11 cellular contexts compared by ENCODE assay signal in genomic region chr22:36493690-36494110, GRCh38. TPM values are rescaled to one million over a fixed set of nuclear protein-coding genes. Genes with fewer than 3 reads are reported as not detected.
A peak's percentile ranks its signal among the peaks of the same experiment; 100 is the strongest.
DNase-seq lines count a peak whose midpoint lies in the region; ATAC-seq, FAIRE-seq and TF ChIP-seq lines count a peak whose summit lies in the region.
"Had no signal": no experiment of that assay in that cellular context is flagged by ENCODE, and none has a peak within 500 bp of the region (broad histone marks: within the 10 kb centered on the region; RNA-seq: fewer than 3 reads in every experiment).

No MANE protein-coding gene starts in this region.

- WGBS in hepatocyte (ENCODE audit: low lambda C conversion rate, missing lambda C conversion rate) = 96% methylated on average over 15 of the region's 16 CpGs

- H3K4me1 Mint-ChIP-seq in activated naive CD8-positive, alpha-beta T cell treated with anti-CD3 and anti-CD28 coated beads for 36 hours = peaks cover 7% of the 10 kb centered on the region
- H3K4me1 Mint-ChIP-seq in stimulated activated memory B cell treated with anti-CD40 and anti-IgM and Interleukin-4, amounts not matched to agents 10 μg/mL and 1 μg/mL and 100 μg/mL, for 72 hours = peaks cover 23% of the 10 kb centered on the region

- H3K4me3 ChIP-seq in hepatocyte = no peak overlapping the region

- peak overlapping the region; percentile 52 for H3K27ac Mint-ChIP-seq in activated naive CD8-positive, alpha-beta T cell treated with anti-CD3 and anti-CD28 coated beads for 36 hours
- peak overlapping the region; percentile 75 for H3K27ac Mint-ChIP-seq in stimulated activated memory B cell treated with anti-CD40 and anti-IgM and Interleukin-4, amounts not matched to agents 10 μg/mL and 1 μg/mL and 100 μg/mL, for 72 hours

- H3K9me3 Mint-ChIP-seq in activated naive CD8-positive, alpha-beta T cell treated with anti-CD3 and anti-CD28 coated beads for 36 hours = no peaks in the 10 kb centered on the region
- H3K9me3 Mint-ChIP-seq in stimulated activated memory B cell treated with anti-CD40 and anti-IgM and Interleukin-4, amounts not matched to agents 10 μg/mL and 1 μg/mL and 100 μg/mL, for 72 hours = no peaks in the 10 kb centered on the region

- H3K27me3 ChIP-seq in hepatocyte = no peaks in the 10 kb centered on the region

- TF ChIP-seq CTCF in hepatocyte (IDR thresholded peaks at IDR 0.05; ENCODE audit: poor library complexity) = no peak

- no peak overlapping the region for H3K27ac ChIP-seq in hepatocyte

- H3K4me1 ChIP-seq in hepatocyte (ENCODE audit: insufficient read depth) = no peaks in the 10 kb centered on the region

- DNase-seq in GM19239 (ENCODE audit: insufficient read length, low spot score) (peak; percentile 63), hepatocyte (ENCODE audit: low spot score) (no peak), NCI-H226 (no peak)
- DNase-seq in activated naive CD8-positive, alpha-beta T cell treated with anti-CD3 and anti-CD28 coated beads for 36 hours = no peak
- DNase-seq in stimulated activated naive CD4-positive, alpha-beta T cell treated with Interleukin-2 at 50 U/mL for 16 hours (lab: John Stamatoyannopoulos, UW) = no peak
- DNase-seq: activated CD4-positive, alpha-beta T cell treated with anti-CD3 and anti-CD28 coated beads, Interleukin-2, amount 50 U/mL, for 48 hours; stimulated activated CD4-positive, alpha-beta T cell treated with anti-CD3 and anti-CD28 coated beads, Interleukin-2, amount 100 ng/mL, for 24 hours had no signal

- no peaks in the 10 kb centered on the region for H3K79me2 ChIP-seq in hepatocyte

- H2AFZ ChIP-seq in hepatocyte = no peak overlapping the region

- H3K9me3 ChIP-seq in hepatocyte (ENCODE audit: low read depth) = no peaks in the 10 kb centered on the region

- ATAC-seq in HG03175 (IDR thresholded peaks at IDR 0.05; ENCODE audit: unreplicated experiment) (peak; percentile 52), HG03565 (IDR thresholded peaks at IDR 0.05; ENCODE audit: unreplicated experiment) (no peak)
- ATAC-seq in stimulated activated memory B cell treated with anti-CD40 and anti-IgM and Interleukin-4, amounts not matched to agents 10 μg/mL and 1 μg/mL and 100 μg/mL, for 72 hours = peak; percentile 93

- H3K4me2 ChIP-seq in hepatocyte = no peak overlapping the region

- H3K36me3 Mint-ChIP-seq in activated naive CD8-positive, alpha-beta T cell treated with anti-CD3 and anti-CD28 coated beads for 36 hours = peaks cover 34% of the 10 kb centered on the region
- H3K36me3 Mint-ChIP-seq in stimulated activated memory B cell treated with anti-CD40 and anti-IgM and Interleukin-4, amounts not matched to agents 10 μg/mL and 1 μg/mL and 100 μg/mL, for 72 hours = peaks cover 4% of the 10 kb centered on the region

- H3K4me3 Mint-ChIP-seq in activated naive CD8-positive, alpha-beta T cell treated with anti-CD3 and anti-CD28 coated beads for 36 hours = no peak overlapping the region
- H3K4me3 Mint-ChIP-seq in stimulated activated memory B cell treated with anti-CD40 and anti-IgM and Interleukin-4, amounts not matched to agents 10 μg/mL and 1 μg/mL and 100 μg/mL, for 72 hours = peak overlapping the region; percentile 51

- no peaks in the 10 kb centered on the region for H3K36me3 ChIP-seq in hepatocyte (replicated peaks; ENCODE audit: insufficient read depth, low read depth)

- H3K9me2 ChIP-seq in hepatocyte (replicated peaks; ENCODE audit: insufficient read depth) = no peaks in the 10 kb centered on the region

- H3K27me3 Mint-ChIP-seq in activated naive CD8-positive, alpha-beta T cell treated with anti-CD3 and anti-CD28 coated beads for 36 hours = no peaks in the 10 kb centered on the region
- H3K27me3 Mint-ChIP-seq in stimulated activated memory B cell treated with anti-CD40 and anti-IgM and Interleukin-4, amounts not matched to agents 10 μg/mL and 1 μg/mL and 100 μg/mL, for 72 hours = no peaks in the 10 kb centered on the region

- FAIRE-seq in GM19239 (lab: Jason Lieb, UNC) = peak; percentile 95
- FAIRE-seq: colon had no signal

- no peaks in the 10 kb centered on the region for H4K20me1 ChIP-seq in hepatocyte (ENCODE audit: insufficient read depth, poor library complexity, severe bottlenecking)

RNA-seq across cellular contexts. Expression of gene TXN2, which starts 12.3 kb away (rescaled TPM):
- 100 to 1,000 TPM; 112 to 113 TPM for total RNA-seq in activated naive CD8-positive, alpha-beta T cell treated with anti-CD3 and anti-CD28 coated beads for 36 hours
- 42.6 and 52.9 TPM in 2 replicates for total RNA-seq in hepatocyte
- polyA plus RNA-seq in hepatocyte = 129 and 131 TPM in 2 replicates

RNA-seq across cellular contexts. Expression of gene FOXRED2, which starts 13.1 kb away (rescaled TPM):
- 10 to 100 TPM; 26.0 to 28.4 TPM for total RNA-seq in activated naive CD8-positive, alpha-beta T cell treated with anti-CD3 and anti-CD28 coated beads for 36 hours
- 4.9 and 8.5 TPM in 2 replicates for total RNA-seq in hepatocyte
- 7.7 and 9.7 TPM in 2 replicates for polyA plus RNA-seq in hepatocyte

RNA-seq across cellular contexts. Expression of gene EIF3D, which starts 35.3 kb away (rescaled TPM):
- total RNA-seq in activated naive CD8-positive, alpha-beta T cell treated with anti-CD3 and anti-CD28 coated beads for 36 hours = 100 to 1,000 TPM; 370 to 380 TPM
- 171 and 211 TPM in 2 replicates for total RNA-seq in hepatocyte
- 70.4 and 90.8 TPM in 2 replicates for polyA plus RNA-seq in hepatocyte
